ENCODE assay signal across 8 cellular contexts in genomic region chr20:41738584-41739193, GRCh38.
A peak's percentile ranks its signal among the peaks of the same experiment; 100 is the strongest.
DNase-seq lines count a peak whose midpoint lies in the region; ATAC-seq and TF ChIP-seq lines count a peak whose summit lies in the region.

No MANE protein-coding gene starts in this region.

- H3K4me1 Mint-ChIP-seq in activated CD8-positive, alpha-beta memory T cell treated with anti-CD3 and anti-CD28 coated beads, Interleukin-2, amount 10 ng/mL, durations not matched to agents 7 days and 5 days, result no peaks in the 10 kb centered on the region

- no peak overlapping the region for H3K4me3 ChIP-seq in brain microvascular endothelial cell (ENCODE audit: low read depth, low read length)
- H3K4me3 ChIP-seq in kidney epithelial cell (ENCODE audit: low read depth, low read length), result no peak overlapping the region

- H3K27me3 ChIP-seq in brain microvascular endothelial cell (replicated peaks) (no peaks in the 10 kb centered on the region), kidney epithelial cell (ENCODE audit: control insufficient read depth, insufficient read depth, low read length) (no peaks in the 10 kb centered on the region)

- H3K36me3 ChIP-seq in brain microvascular endothelial cell (replicated peaks) (no peaks in the 10 kb centered on the region), kidney epithelial cell (ENCODE audit: control insufficient read depth, insufficient read depth, low read length) (no peaks in the 10 kb centered on the region)

- H3K36me3 Mint-ChIP-seq in activated CD8-positive, alpha-beta memory T cell treated with anti-CD3 and anti-CD28 coated beads, Interleukin-2, amount 10 ng/mL, durations not matched to agents 7 days and 5 days, result no peaks in the 10 kb centered on the region

- H3K27ac ChIP-seq in RWPE1, result no peak overlapping the region
- no peak overlapping the region for H3K27ac ChIP-seq in brain microvascular endothelial cell

- TF ChIP-seq CTCF in LNCAP (IDR thresholded peaks at IDR 0.05), result peak; percentile 94
- TF ChIP-seq CTCF in RWPE1 (conservative IDR thresholded peaks at IDR 0.05; ENCODE audit: low read depth), result peak; percentile 99
- TF ChIP-seq CTCF in brain microvascular endothelial cell (IDR thresholded peaks at IDR 0.05; ENCODE audit: low read depth, low read length, missing control alignments), result peak; percentile 88
- peak; percentile 95 for TF ChIP-seq CTCF in kidney epithelial cell (IDR thresholded peaks at IDR 0.05; ENCODE audit: insufficient read depth, low read length, poor library complexity, severe bottlenecking)

- no peak overlapping the region for H3K4me3 Mint-ChIP-seq in activated CD8-positive, alpha-beta memory T cell treated with anti-CD3 and anti-CD28 coated beads, Interleukin-2, amount 10 ng/mL, durations not matched to agents 7 days and 5 days

- in situ Hi-C loops in brain microvascular endothelial cell (cut with HindIII; ENCODE audit: low pct_ligation_motif_present, low sequenced_read_pairs), result no loop called here

- no peak overlapping the region for H3K27ac Mint-ChIP-seq in activated CD8-positive, alpha-beta memory T cell treated with anti-CD3 and anti-CD28 coated beads, Interleukin-2, amount 10 ng/mL, durations not matched to agents 7 days and 5 days

- CTCF ChIA-PET in activated CD8-positive, alpha-beta memory T cell treated with anti-CD3 and anti-CD28 coated beads, Interleukin-2, amount 10 ng/mL, durations not matched to agents 7 days and 5 days (lab: Charles Lee), result interaction anchor here (1.2 to 2.3 kb wide), 7 partner anchors 10 to 1670 kb away, joined by 3 to 8 read pairs (median 5); no protein-coding TSS in a partner anchor
- CTCF ChIA-PET in RWPE1 (lab: Yijun Ruan, JAX), result interaction anchor here (0.5 to 2.7 kb wide), 44 partner anchors 8 to 1670 kb away, joined by 3 to 16 read pairs (median 4); no protein-coding TSS in a partner anchor

- POLR2A ChIA-PET in RWPE1 (lab: Yijun Ruan, JAX; ENCODE audit: low non-redundant PET), result no interaction called here

- peak; percentile 59 for DNase-seq in activated CD8-positive, alpha-beta memory T cell treated with anti-CD3 and anti-CD28 coated beads, Interleukin-2, amount 10 ng/mL, durations not matched to agents 7 days and 5 days
- no peak for DNase-seq in activated CD8-positive, alpha-beta memory T cell treated with anti-CD3 and anti-CD28 coated beads for 24 hours
- DNase-seq in RWPE1 (ENCODE audit: low spot score), result peak; percentile 79
- DNase-seq in brain microvascular endothelial cell, result peak; percentile 47
- no peak for DNase-seq in kidney epithelial cell (ENCODE audit: low read depth)
- peak; percentile 25 for DNase-seq in stimulated activated CD4-positive, alpha-beta T cell treated with anti-CD3 and anti-CD28 coated beads, Interleukin-4, amount 100 ng/mL, for 24 hours

- no peaks in the 10 kb centered on the region for H3K27me3 Mint-ChIP-seq in activated CD8-positive, alpha-beta memory T cell treated with anti-CD3 and anti-CD28 coated beads, Interleukin-2, amount 10 ng/mL, durations not matched to agents 7 days and 5 days

- H3K9me3 Mint-ChIP-seq in activated CD8-positive, alpha-beta memory T cell treated with anti-CD3 and anti-CD28 coated beads, Interleukin-2, amount 10 ng/mL, durations not matched to agents 7 days and 5 days (ENCODE audit: low read depth), result no peaks in the 10 kb centered on the region

- ATAC-seq in activated CD8-positive, alpha-beta memory T cell treated with anti-CD3 and anti-CD28 coated beads, Interleukin-2, amount 10 ng/mL, durations not matched to agents 7 days and 5 days, result peak; percentile 30
- ATAC-seq in GM21515 (IDR thresholded peaks at IDR 0.05; ENCODE audit: unreplicated experiment), result no peak

Comparison
In these comparisons a context has a peak if more than half of its experiments do, and no peak if none do; other contexts are left out.
1. DNase-seq: peak in activated CD8-positive, alpha-beta memory T cell treated with anti-CD3 and anti-CD28 coated beads, Interleukin-2, amount 10 ng/mL, durations not matched to agents 7 days and 5 days (single experiment), RWPE1 (single experiment), brain microvascular endothelial cell (single experiment) and stimulated activated CD4-positive, alpha-beta T cell treated with anti-CD3 and anti-CD28 coated beads, Interleukin-4, amount 100 ng/mL, for 24 hours (single experiment); none in activated CD8-positive, alpha-beta memory T cell treated with anti-CD3 and anti-CD28 coated beads for 24 hours (single experiment) and kidney epithelial cell (single experiment).
2. Peak in every context shown above with its lines, with median percentiles within 50 percentile points of each other: CTCF ChIP-seq.